In genomic region chr11:47562393-47562792, GRCh38 we compare ENCODE assay signal across 7 cellular contexts. TPM values are rescaled to one million over a fixed set of nuclear protein-coding genes. Genes with fewer than 3 reads are reported as not detected.
"Had no signal": no experiment of that assay in that cellular context is flagged by ENCODE, and none has a peak within 500 bp of the region (broad histone marks: within the 10 kb centered on the region; RNA-seq: fewer than 3 reads in every experiment).

No MANE protein-coding gene starts in this region.

RNA-seq across cellular contexts. Expression of gene FAM180B, which starts 24.1 kb away (rescaled TPM):
- total RNA-seq: osteoblast, ovary, renal cortical epithelial cell, right lobe of liver, testis, upper lobe of right lung had no signal
- polyA plus RNA-seq: naive thymus-derived CD8-positive, alpha-beta T cell had no signal
